Comparison of ENCODE assay signal across 8 cellular contexts in genomic region chr19:49502866-49503581, GRCh38. TPM values are rescaled to one million over a fixed set of nuclear protein-coding genes. Genes with fewer than 3 reads are reported as not detected.
A peak's percentile ranks its signal among the peaks of the same experiment; 100 is the strongest.
DNase-seq lines count a peak whose midpoint lies in the region; ATAC-seq, FAIRE-seq and TF ChIP-seq lines count a peak whose summit lies in the region.

No MANE protein-coding gene starts in this region.

- TF ChIP-seq CTCF in NB4 (IDR thresholded peaks at IDR 0.05; ENCODE audit: low read depth, low read length) = peak; percentile 42
- TF ChIP-seq CTCF in SK-N-SH (IDR thresholded peaks at IDR 0.05) = peak; percentile 71
- peak; percentile 75 for TF ChIP-seq CTCF in brain microvascular endothelial cell (IDR thresholded peaks at IDR 0.05; ENCODE audit: low read depth, low read length, missing control alignments)
- TF ChIP-seq CTCF in suprapubic skin (IDR thresholded peaks at IDR 0.05) = peak; percentile 58 to 64

- H3K9me3 ChIP-seq in SK-N-SH (no peaks in the 10 kb centered on the region), suprapubic skin (no peaks in the 10 kb centered on the region)

- peak; percentile 74 for TF ChIP-seq RAD21 in SK-N-SH (IDR thresholded peaks at IDR 0.05; ENCODE audit: low read length)

- H4K20me1 ChIP-seq in SK-N-SH (ENCODE audit: insufficient read depth) = peaks cover 19% of the 10 kb centered on the region

- peaks cover 9% of the 10 kb centered on the region; the same call in 1 of the 2 replicates for H3K79me2 ChIP-seq in SK-N-SH (ENCODE audit: insufficient read depth)

- ATAC-seq in HG03342 (IDR thresholded peaks at IDR 0.05; ENCODE audit: unreplicated experiment) (no peak), GM21360 (IDR thresholded peaks at IDR 0.05; ENCODE audit: unreplicated experiment) (no peak)

- H3K4me1 ChIP-seq in SK-N-SH (ENCODE audit: control insufficient read depth in 1 of 2, insufficient read depth in 2 of 2, low read depth in 1 of 2, low read length in 1 of 2) (peaks cover 3 to 18% of the 10 kb centered on the region in 2 experiments; a peak in 3 of 4 replicates), suprapubic skin (peaks cover 44% of the 10 kb centered on the region)

- TF ChIP-seq EP300 in SK-N-SH (IDR thresholded peaks at IDR 0.05; ENCODE audit: borderline replicate concordance in 1 of 2, low read depth in 1 of 2, low read length in 1 of 2) (no peak), suprapubic skin (IDR thresholded peaks at IDR 0.05) (no peak)

- in situ Hi-C loops in brain microvascular endothelial cell (cut with HindIII; ENCODE audit: low pct_ligation_motif_present, low sequenced_read_pairs) = no loop called here

- POLR2A ChIA-PET in SK-N-SH (lab: Yijun Ruan, JAX) = interaction anchor here (0.6 to 1.8 kb wide), 5 partner anchors 8 to 44 kb away, joined by 3 to 8 read pairs (median 3); no protein-coding TSS in a partner anchor

- no peaks in the 10 kb centered on the region for H3K9me2 ChIP-seq in SK-N-SH

- H2AFZ ChIP-seq in SK-N-SH (ENCODE audit: low read depth) = no peak overlapping the region

- H3K36me3 ChIP-seq in SK-N-SH (replicated peaks in 1 of 2; ENCODE audit: control insufficient read depth in 1 of 2, insufficient read depth in 2 of 2, low read length in 1 of 2) (peaks cover 15 to 22% of the 10 kb centered on the region in 2 experiments), brain microvascular endothelial cell (replicated peaks) (peaks cover 23% of the 10 kb centered on the region), suprapubic skin (peaks cover 20% of the 10 kb centered on the region)

- 54% methylated on average over 14 of the region's 14 CpGs for WGBS in SK-N-SH (ENCODE audit: low lambda C conversion rate)
- 39% methylated on average over 11 of the region's 14 CpGs for WGBS in suprapubic skin

- H3K9ac ChIP-seq in SK-N-SH = no peak overlapping the region

- no peak overlapping the region for H3K4me2 ChIP-seq in SK-N-SH

- CTCF ChIA-PET in SK-N-SH (lab: Yijun Ruan, JAX) = interaction anchor here (0.6 to 5.9 kb wide), 30 partner anchors 8 to 183 kb away, joined by 3 to 28 read pairs (median 5); partner anchors contain the start of genes FLT3LG, NOSIP, RCN3 and RPL13A

- H3K4me3 ChIP-seq in NB4 (ENCODE audit: low read depth, low read length) (no peak overlapping the region), SK-N-SH (ENCODE audit: low read depth in 2 of 2, low read length in 1 of 2) (no peak overlapping the region), brain microvascular endothelial cell (ENCODE audit: low read depth, low read length) (no peak overlapping the region), suprapubic skin (no peak overlapping the region)

- H3K27me3 ChIP-seq in SK-N-SH (ENCODE audit: insufficient read depth) (no peaks in the 10 kb centered on the region), brain microvascular endothelial cell (replicated peaks) (no peaks in the 10 kb centered on the region), suprapubic skin (no peaks in the 10 kb centered on the region)

- peak; percentile 60 for FAIRE-seq in G401.6 (lab: Jason Lieb, UNC)

- no peak for TF ChIP-seq POLR2A in NB4 (IDR thresholded peaks at IDR 0.05; ENCODE audit: extremely low read depth, insufficient read length)
- TF ChIP-seq POLR2A in suprapubic skin (IDR thresholded peaks at IDR 0.05) = no peak

- DNase-seq in NB4 (ENCODE audit: low read depth) (peak; percentile 67), SK-N-SH (peak; percentile 64), brain microvascular endothelial cell (peak; percentile 47), left kidney (ENCODE audit: low read depth, low spot score) (peak; percentile 91), suprapubic skin (ENCODE audit: low spot score in 2 of 2) (peak in 1 of 2 donors; percentile 84)

- H3K27ac ChIP-seq in SK-N-SH (ENCODE audit: low read depth in 2 of 2, low read length in 1 of 2) (no peak overlapping the region), brain microvascular endothelial cell (no peak overlapping the region), suprapubic skin (no peak overlapping the region)

- peaks cover 34% of the 10 kb centered on the region for H3F3A ChIP-seq in SK-N-SH (replicated peaks; ENCODE audit: insufficient read depth)

TF ChIP-seq in SK-N-SH, 30 proteins besides CTCF, POLR2A, EP300 and RAD21:
- TF ChIP-seq SMC3 (IDR thresholded peaks at IDR 0.05; ENCODE audit: low read depth, low read length) = peak; percentile 82
- no peak for TF ChIP-seq JUND (IDR thresholded peaks at IDR 0.05)

RNA-seq across cellular contexts. Expression of gene RPS11, which starts 6.8 kb away (rescaled TPM):
- 6,915 and 7,579 TPM in 2 replicates for polyA plus RNA-seq in SK-N-SH (2012; rRNA removed)
- polyA plus RNA-seq in SK-N-SH (2012; cell fraction: cytosol; rRNA removed) = 7,077 and 7,731 TPM in 2 replicates
- polyA plus RNA-seq in SK-N-SH (2012; cell fraction: nucleus; rRNA removed) = 2,096 and 3,427 TPM in 2 replicates
- 1,000 to 10,000 TPM; 3,049 to 5,024 (median 4,623) TPM for total RNA-seq in suprapubic skin

RNA-seq across cellular contexts. Expression of gene FCGRT, which starts 9.4 kb away (rescaled TPM):
- 75.3 and 91.4 TPM in 2 replicates for polyA plus RNA-seq in SK-N-SH (2012; rRNA removed)
- 41.3 and 62.1 TPM in 2 replicates for polyA plus RNA-seq in SK-N-SH (2012; cell fraction: cytosol; rRNA removed)
- 108 and 132 TPM in 2 replicates for polyA plus RNA-seq in SK-N-SH (2012; cell fraction: nucleus; rRNA removed)
- total RNA-seq in suprapubic skin = 100 to 1,000 TPM in 3 of 4 donors, 10 to 100 TPM in 1; 96.2 to 136 (median 112) TPM

RNA-seq across cellular contexts. Expression of gene RPL13A, which starts 15.6 kb away (rescaled TPM):
- 2,604 and 2,748 TPM in 2 replicates for polyA plus RNA-seq in SK-N-SH (2012; rRNA removed)
- 2,326 and 2,436 TPM in 2 replicates for polyA plus RNA-seq in SK-N-SH (2012; cell fraction: cytosol; rRNA removed)
- polyA plus RNA-seq in SK-N-SH (2012; cell fraction: nucleus; rRNA removed) = 1,109 and 1,392 TPM in 2 replicates
- 1,000 to 10,000 TPM; 2,613 to 5,154 (median 4,451) TPM for total RNA-seq in suprapubic skin

RNA-seq across cellular contexts. Expression of gene RCN3, which starts 24.8 kb away (rescaled TPM):
- 1.4 and 1.8 TPM in 2 replicates for polyA plus RNA-seq in SK-N-SH (2012; rRNA removed)
- polyA plus RNA-seq in SK-N-SH (2012; cell fraction: cytosol; rRNA removed) = 0.48 and 0.67 TPM in 2 replicates
- 11.6 and 13.9 TPM in 2 replicates for polyA plus RNA-seq in SK-N-SH (2012; cell fraction: nucleus; rRNA removed)
- 10 to 100 TPM in 2 of 4 donors, 1 to 10 TPM in 2; 4.9 to 18.8 (median 9.0) TPM for total RNA-seq in suprapubic skin

RNA-seq across cellular contexts. Expression of gene FLT3LG, which starts 29.0 kb away (rescaled TPM):
- 4.0 and 6.4 TPM in 2 replicates for polyA plus RNA-seq in SK-N-SH (2012; rRNA removed)
- 2.0 and 3.1 TPM in 2 replicates for polyA plus RNA-seq in SK-N-SH (2012; cell fraction: cytosol; rRNA removed)
- 6.6 and 7.5 TPM in 2 replicates for polyA plus RNA-seq in SK-N-SH (2012; cell fraction: nucleus; rRNA removed)
- 1 to 10 TPM; 1.2 to 4.9 (median 4.4) TPM for total RNA-seq in suprapubic skin
